Comparison of ENCODE assay signal across 1 cellular context in the genomic region with DNA sequence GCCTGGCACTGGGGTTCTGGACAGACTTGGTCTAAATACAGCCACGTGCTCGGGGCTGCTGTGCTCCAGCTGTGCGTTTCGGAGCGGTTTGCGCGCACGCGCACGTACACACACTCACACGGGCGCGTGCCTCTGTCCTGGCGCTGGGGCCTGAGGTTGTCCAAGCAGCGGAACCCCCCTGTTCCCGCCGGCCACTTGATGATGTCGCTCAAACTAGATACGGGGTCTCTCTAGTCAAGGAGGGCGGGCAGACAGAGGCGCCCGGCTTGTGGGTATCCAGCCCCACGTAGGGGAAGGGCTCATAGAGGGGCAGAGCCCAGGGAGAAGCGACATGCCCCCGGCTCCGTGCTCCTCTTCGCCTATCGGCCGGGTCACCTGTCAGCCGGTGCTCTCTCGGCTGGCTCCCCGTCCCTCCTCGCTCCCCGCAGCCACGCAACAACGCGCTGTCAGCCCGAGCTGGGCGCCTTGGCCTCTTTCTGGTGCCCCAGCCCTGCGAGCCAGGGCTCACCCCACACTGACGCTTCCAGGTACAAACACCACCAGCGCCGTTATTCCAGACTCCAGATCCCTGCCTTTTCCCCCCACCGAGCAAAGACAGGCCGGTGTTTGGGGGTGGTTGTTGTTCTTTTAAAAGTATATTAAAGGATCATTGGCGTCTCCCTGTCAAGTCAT.
TF ChIP-seq lines count a peak whose summit lies in the region.

No MANE protein-coding gene starts in this region.

TF ChIP-seq in endothelial cell of umbilical vein, 7 proteins besides CTCF, POLR2A, EP300 and RAD21 (continued from another document):
- no peak for TF ChIP-seq MYC (IDR thresholded peaks at IDR 0.05; ENCODE audit: low read depth, low read length)
